12 cellular contexts compared by ENCODE assay signal in the genomic region with DNA sequence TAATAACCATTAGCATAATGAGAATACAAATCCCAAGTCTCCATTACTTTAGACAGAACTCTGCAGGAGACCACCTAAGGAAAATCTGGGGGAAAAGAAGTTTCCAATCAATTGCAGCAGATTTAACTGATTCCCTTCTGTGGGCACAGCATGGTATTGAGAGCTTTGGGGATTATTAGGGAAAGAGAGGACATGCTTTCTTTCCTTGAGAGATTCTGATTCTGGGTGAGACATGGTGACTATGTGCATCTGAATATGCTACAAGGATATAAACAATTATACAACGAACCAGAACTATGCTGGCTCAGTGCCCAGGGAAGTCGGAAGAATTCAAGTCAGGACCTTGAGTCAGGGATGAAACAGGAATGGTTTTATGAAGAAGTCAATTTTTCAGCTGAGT.
A peak's percentile ranks its signal among the peaks of the same experiment; 100 is the strongest.
DNase-seq lines count a peak whose midpoint lies in the region; TF ChIP-seq lines count a peak whose summit lies in the region.
"Had no signal": no experiment of that assay in that cellular context is flagged by ENCODE, and none has a peak within 500 bp of the region (broad histone marks: within the 10 kb centered on the region; RNA-seq: fewer than 3 reads in every experiment).

No MANE protein-coding gene starts in this region.

- CTCF ChIA-PET in AG04449 (lab: Yijun Ruan, JAX), result interaction anchor here (0.9 to 1.8 kb wide), 2 partner anchors 14 to 521 kb away, joined by 4 to 6 read pairs; no protein-coding TSS in a partner anchor

- POLR2A ChIA-PET in AG04449 (lab: Yijun Ruan, JAX), result no interaction called here

- H3K36me3 ChIP-seq in HUES64 (ENCODE audit: insufficient read depth, low read length), result 0 out of 2 replicates have a peak, but pooled peaks cover 5% of the 10 kb centered on the region
- H3K36me3 ChIP-seq in colonic mucosa, result no peaks in the 10 kb centered on the region
- H3K36me3 ChIP-seq: spleen had no signal

- DNase-seq in AG04449 (ENCODE audit: low read depth, low spot score), result peak; percentile 45
- no peak for DNase-seq in colonic mucosa
- DNase-seq in kidney tubule cell (ENCODE audit: low spot score), result peak; percentile 74
- no peak for DNase-seq in activated effector memory CD4-positive, alpha-beta T cell treated with anti-CD3 and anti-CD28 coated beads, Interleukin-2, amount 50 U/mL, for 16 hours
- DNase-seq in hippocampal formation (lab: John Stamatoyannopoulos, UW), result no peak
- DNase-seq in lower leg skin (ENCODE audit: low spot score in 2 of 2), result no peak
- DNase-seq in iPS-NIHi7 (ENCODE audit: extremely low spot score), result no peak
- DNase-seq: activated CD4-positive, alpha-beta T cell treated with anti-CD3 and anti-CD28 coated beads, Interleukin-2, amount 10 ng/mL, durations not matched to agents 24 days and 14 days; NCI-H2107; SIG-M5; spleen had no signal

- intact Hi-C loops in colonic mucosa (cut with DNase I), result no loop called here
- intact Hi-C loops in lower leg skin (cut with DNase I; ENCODE audit: low total_unique reads), result no loop called here

- H3K27me3 ChIP-seq in HUES64 (ENCODE audit: insufficient read depth, low read length) (no peaks in the 10 kb centered on the region), colonic mucosa (no peaks in the 10 kb centered on the region)
- H3K27me3 ChIP-seq: spleen had no signal

- H3K27ac ChIP-seq in HUES64 (ENCODE audit: low read depth, low read length) (peak overlapping the region; percentile 95), colonic mucosa (peak overlapping the region; percentile 12)

- 1% methylated on average over 2 of the region's 2 CpGs for WGBS in HUES64
- 7 to 14% methylated on average over 2 of the region's 2 CpGs for WGBS in lower leg skin, 2 donors

- H3K4me1 ChIP-seq in HUES64 (ENCODE audit: insufficient read depth, low read length) (peaks cover 53% of the 10 kb centered on the region), colonic mucosa (no peaks in the 10 kb centered on the region)

- peaks cover 24% of the 10 kb centered on the region for H3K9me3 ChIP-seq in HUES64 (ENCODE audit: insufficient read depth, low read depth, low read length)
- no peaks in the 10 kb centered on the region for H3K9me3 ChIP-seq in colonic mucosa

- no peak for TF ChIP-seq CTCF in AG04449 (IDR thresholded peaks at IDR 0.05; ENCODE audit: insufficient read depth, low read length, missing control alignments)
- no peak for TF ChIP-seq CTCF in colonic mucosa (IDR thresholded peaks at IDR 0.05)
- TF ChIP-seq CTCF in lower leg skin (IDR thresholded peaks at IDR 0.05), result no peak

- no peak overlapping the region for H3K4me3 ChIP-seq in AG04449 (ENCODE audit: low read depth, low read length)
- H3K4me3 ChIP-seq in HUES64 (ENCODE audit: low read length), result peak overlapping the region; percentile 9
- H3K4me3 ChIP-seq in colonic mucosa, result no peak overlapping the region
- H3K4me3 ChIP-seq in lower leg skin (ENCODE audit: low read depth, poor library complexity, severe bottlenecking), result no peak overlapping the region
- H3K4me3 ChIP-seq: spleen had no signal

- no peak for TF ChIP-seq POLR2A in lower leg skin (IDR thresholded peaks at IDR 0.05)

- H3K9ac ChIP-seq in HUES64 (ENCODE audit: low read depth, low read length), result peak overlapping the region; percentile 29; the same call in 1 of the 2 replicates
- no peak overlapping the region for H3K9ac ChIP-seq in colonic mucosa (ENCODE audit: low read depth in 2 of 2, low read length in 2 of 2)

Comparison
In these comparisons a context has a peak if more than half of its experiments do, and no peak if none do; other contexts are left out.
1. DNase-seq: peak in AG04449 (single experiment) and kidney tubule cell (single experiment); none in colonic mucosa (single experiment), activated effector memory CD4-positive, alpha-beta T cell treated with anti-CD3 and anti-CD28 coated beads, Interleukin-2, amount 50 U/mL, for 16 hours (single experiment), hippocampal formation (0 of 2), lower leg skin (0 of 2) and iPS-NIHi7 (single experiment).